18 cellular contexts compared by ENCODE assay signal in the genomic region with DNA sequence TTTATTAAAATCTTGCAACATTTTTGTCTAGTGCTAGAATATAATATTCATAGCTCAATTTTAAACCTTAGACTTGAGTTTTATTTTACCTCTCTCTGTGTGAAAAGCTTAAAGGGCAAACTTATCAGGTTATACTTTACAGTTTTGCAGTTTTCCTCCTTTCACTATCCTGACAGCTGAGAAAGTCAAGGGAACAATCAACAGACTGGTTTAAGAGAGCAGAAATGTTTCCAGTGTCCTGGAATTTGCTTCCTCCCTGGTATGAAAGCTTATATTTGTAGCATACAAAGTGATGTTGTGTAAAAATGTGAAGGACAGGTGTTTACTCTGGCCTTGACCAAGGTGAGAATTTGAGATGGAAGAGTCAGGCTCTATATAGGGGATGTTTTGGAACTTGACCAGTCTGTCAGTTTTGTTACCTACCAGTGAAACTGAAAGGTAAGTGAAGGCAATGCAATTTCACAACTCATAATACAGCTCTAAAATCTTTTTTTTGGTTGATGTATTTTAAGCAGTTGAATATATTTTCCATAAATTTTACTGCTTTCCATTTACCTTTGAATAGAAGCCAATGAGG.
DNase-seq lines count a peak whose midpoint lies in the region; ATAC-seq and TF ChIP-seq lines count a peak whose summit lies in the region.
"Had no signal": no experiment of that assay in that cellular context is flagged by ENCODE, and none has a peak within 500 bp of the region (broad histone marks: within the 10 kb centered on the region; RNA-seq: fewer than 3 reads in every experiment).

No MANE protein-coding gene starts in this region.

- ATAC-seq in GM18867 (IDR thresholded peaks at IDR 0.05; ENCODE audit: unreplicated experiment) (peak; percentile 54), WTC11 (no peak), left lung (peak; percentile 16), left lobe of liver (no peak), GM21423 (IDR thresholded peaks at IDR 0.05; ENCODE audit: unreplicated experiment) (no peak)
- ATAC-seq in CD4-positive, alpha-beta T cell (ENCODE audit: poor library complexity) = no peak
- ATAC-seq: CD8-positive, alpha-beta T cell had no signal

- CTCF ChIA-PET in WTC11 (lab: Charles Lee) = interaction anchor here (1.1 to 1.7 kb wide), 2 partner anchors 16 to 18 kb away, joined by 3 to 5 read pairs; no protein-coding TSS in a partner anchor
- CTCF ChIA-PET in CD4-positive, alpha-beta T cell (lab: Charles Lee) = interaction anchor here (1.0 kb wide), 1 partner anchor 153 kb away, joined by 3 read pairs; no protein-coding TSS in a partner anchor

- POLR2A ChIA-PET in WTC11 (lab: Charles Lee) = no interaction called here
- POLR2A ChIA-PET in CD4-positive, alpha-beta T cell (lab: Charles Lee) = no interaction called here

- H3K9ac ChIP-seq in skeletal muscle tissue (ENCODE audit: low read depth in 1 of 3, low read length in 3 of 3) = peak overlapping the region in 2 of 3 donors; percentile 16

- H3K27me3 Mint-ChIP-seq in WTC11 (ENCODE audit: low read depth) = no peaks in the 10 kb centered on the region
- H3K27me3 Mint-ChIP-seq in CD4-positive, alpha-beta T cell = peaks cover 32% of the 10 kb centered on the region

- H3K4me3 Mint-ChIP-seq in WTC11 = no peak overlapping the region
- no peak overlapping the region for H3K4me3 Mint-ChIP-seq in CD4-positive, alpha-beta T cell
- H3K4me3 Mint-ChIP-seq: B cell; CD8-positive, alpha-beta T cell; HFFc6; IgD-negative memory B cell had no signal

- intact Hi-C loops in left lung (cut with DNase I) = no loop called here
- intact Hi-C loops in CD4-positive, alpha-beta T cell (cut with DNase I, micrococcal nuclease) = no loop called here

- no peaks in the 10 kb centered on the region for H3K4me1 ChIP-seq in left lung
- peaks cover 10 to 30% (median 12%) of the 10 kb centered on the region in 3 donors for H3K4me1 ChIP-seq in skeletal muscle tissue (ENCODE audit: control insufficient read depth in 3 of 3, insufficient read depth in 3 of 3, low read length in 3 of 3)

- H3K4me1 Mint-ChIP-seq in WTC11 = peaks cover 58% of the 10 kb centered on the region
- no peaks in the 10 kb centered on the region for H3K4me1 Mint-ChIP-seq in CD4-positive, alpha-beta T cell (ENCODE audit: low read depth)
- H3K4me1 Mint-ChIP-seq: B cell, IgD-negative memory B cell had no signal

- no peaks in the 10 kb centered on the region for H3K9me3 ChIP-seq in left lung
- H3K9me3 ChIP-seq in skeletal muscle tissue (ENCODE audit: control insufficient read depth in 3 of 3, low read length in 3 of 3) = no peaks in the 10 kb centered on the region
- no peaks in the 10 kb centered on the region for H3K9me3 ChIP-seq in CD4-positive, alpha-beta T cell (ENCODE audit: control insufficient read depth, low read length)

- no peaks in the 10 kb centered on the region for H3K36me3 Mint-ChIP-seq in WTC11
- no peaks in the 10 kb centered on the region for H3K36me3 Mint-ChIP-seq in CD4-positive, alpha-beta T cell (ENCODE audit: low read depth)
- H3K36me3 Mint-ChIP-seq: CD8-positive, alpha-beta T cell; IgD-negative memory B cell had no signal

- H3K27ac ChIP-seq in left lung (no peak overlapping the region), skeletal muscle tissue (ENCODE audit: low read depth, low read length) (peak overlapping the region; percentile 26)
- no peak overlapping the region for H3K27ac ChIP-seq in CD4-positive, alpha-beta T cell (ENCODE audit: low read depth, low read length)

- no peak for DNase-seq in WTC11 (ENCODE audit: low spot score)
- no peak for DNase-seq in left lung
- DNase-seq in left lobe of liver (ENCODE audit: low spot score) = no peak
- no peak for DNase-seq in CD4-positive, alpha-beta T cell
- DNase-seq: C1 segment of cervical spinal cord; CD8-positive, alpha-beta T cell; COR-L47; DMS153; DMS79 treated with DMSO at 0.1 percent for 48 hours; EL; GDM1; HCEC 1CT; HFFc6 had no signal

- H3K36me3 ChIP-seq in left lung = no peaks in the 10 kb centered on the region
- no peaks in the 10 kb centered on the region for H3K36me3 ChIP-seq in skeletal muscle tissue (ENCODE audit: control insufficient read depth in 3 of 3, insufficient read depth in 3 of 3, low read length in 3 of 3)

- H3K27ac Mint-ChIP-seq in WTC11 = peak overlapping the region; percentile 92; the same call in 1 of the 2 replicates
- H3K27ac Mint-ChIP-seq in CD4-positive, alpha-beta T cell = no peak overlapping the region
- H3K27ac Mint-ChIP-seq: B cell; CD8-positive, alpha-beta T cell; HFFc6; IgD-negative memory B cell had no signal

- TF ChIP-seq CTCF in WTC11 (IDR thresholded peaks at IDR 0.05) = no peak
- no peak for TF ChIP-seq CTCF in left lung (IDR thresholded peaks at IDR 0.05)
- no peak for TF ChIP-seq CTCF in CD4-positive, alpha-beta T cell (IDR thresholded peaks at IDR 0.05)

- H3K27me3 ChIP-seq in left lung (no peaks in the 10 kb centered on the region), skeletal muscle tissue (ENCODE audit: control insufficient read depth in 3 of 3, insufficient read depth in 3 of 3, low read length in 3 of 3) (no peaks in the 10 kb centered on the region)
- peaks cover 5% of the 10 kb centered on the region for H3K27me3 ChIP-seq in CD4-positive, alpha-beta T cell (ENCODE audit: control insufficient read depth, insufficient read depth, low read length)

- H3K9me3 Mint-ChIP-seq in WTC11 = peaks cover 3% of the 10 kb centered on the region; the same call in 1 of the 2 replicates
- H3K9me3 Mint-ChIP-seq in CD4-positive, alpha-beta T cell = no peaks in the 10 kb centered on the region
- H3K9me3 Mint-ChIP-seq: CD8-positive, alpha-beta T cell; HFFc6 had no signal

- no peak overlapping the region for H3K4me3 ChIP-seq in left lung
- H3K4me3 ChIP-seq in skeletal muscle tissue (ENCODE audit: low read length in 3 of 3) = no peak overlapping the region

TF ChIP-seq in WTC11, 78 proteins besides CTCF, POLR2A, EP300 and RAD21 (continues in another document):
- TF ChIP-seq ZNF396 (CRISPR knock-in tag; IDR thresholded peaks at IDR 0.05; ENCODE audit: borderline replicate concordance) (no peak), SOX15 (CRISPR knock-in tag; IDR thresholded peaks at IDR 0.05) (no peak), ZNF671 (CRISPR knock-in tag; IDR thresholded peaks at IDR 0.05) (no peak), MXD4 (CRISPR knock-in tag; IDR thresholded peaks at IDR 0.05; ENCODE audit: borderline replicate concordance) (no peak), CREM (CRISPR knock-in tag; IDR thresholded peaks at IDR 0.05) (no peak), SMAD3 (CRISPR knock-in tag; IDR thresholded peaks at IDR 0.05; ENCODE audit: borderline replicate concordance) (no peak)
- TF ChIP-seq, protein P1, sequence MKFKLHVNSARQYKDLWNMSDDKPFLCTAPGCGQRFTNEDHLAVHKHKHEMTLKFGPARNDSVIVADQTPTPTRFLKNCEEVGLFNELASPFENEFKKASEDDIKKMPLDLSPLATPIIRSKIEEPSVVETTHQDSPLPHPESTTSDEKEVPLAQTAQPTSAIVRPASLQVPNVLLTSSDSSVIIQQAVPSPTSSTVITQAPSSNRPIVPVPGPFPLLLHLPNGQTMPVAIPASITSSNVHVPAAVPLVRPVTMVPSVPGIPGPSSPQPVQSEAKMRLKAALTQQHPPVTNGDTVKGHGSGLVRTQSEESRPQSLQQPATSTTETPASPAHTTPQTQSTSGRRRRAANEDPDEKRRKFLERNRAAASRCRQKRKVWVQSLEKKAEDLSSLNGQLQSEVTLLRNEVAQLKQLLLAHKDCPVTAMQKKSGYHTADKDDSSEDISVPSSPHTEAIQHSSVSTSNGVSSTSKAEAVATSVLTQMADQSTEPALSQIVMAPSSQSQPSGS (CRISPR knock-in tag; IDR thresholded peaks at IDR 0.05; ENCODE audit: borderline replicate concordance, low read depth) = no peak
- TF ChIP-seq, protein P2, sequence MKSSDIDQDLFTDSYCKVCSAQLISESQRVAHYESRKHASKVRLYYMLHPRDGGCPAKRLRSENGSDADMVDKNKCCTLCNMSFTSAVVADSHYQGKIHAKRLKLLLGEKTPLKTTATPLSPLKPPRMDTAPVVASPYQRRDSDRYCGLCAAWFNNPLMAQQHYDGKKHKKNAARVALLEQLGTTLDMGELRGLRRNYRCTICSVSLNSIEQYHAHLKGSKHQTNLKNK (CRISPR knock-in tag; IDR thresholded peaks at IDR 0.05) = no peak
- TF ChIP-seq, protein P3, sequence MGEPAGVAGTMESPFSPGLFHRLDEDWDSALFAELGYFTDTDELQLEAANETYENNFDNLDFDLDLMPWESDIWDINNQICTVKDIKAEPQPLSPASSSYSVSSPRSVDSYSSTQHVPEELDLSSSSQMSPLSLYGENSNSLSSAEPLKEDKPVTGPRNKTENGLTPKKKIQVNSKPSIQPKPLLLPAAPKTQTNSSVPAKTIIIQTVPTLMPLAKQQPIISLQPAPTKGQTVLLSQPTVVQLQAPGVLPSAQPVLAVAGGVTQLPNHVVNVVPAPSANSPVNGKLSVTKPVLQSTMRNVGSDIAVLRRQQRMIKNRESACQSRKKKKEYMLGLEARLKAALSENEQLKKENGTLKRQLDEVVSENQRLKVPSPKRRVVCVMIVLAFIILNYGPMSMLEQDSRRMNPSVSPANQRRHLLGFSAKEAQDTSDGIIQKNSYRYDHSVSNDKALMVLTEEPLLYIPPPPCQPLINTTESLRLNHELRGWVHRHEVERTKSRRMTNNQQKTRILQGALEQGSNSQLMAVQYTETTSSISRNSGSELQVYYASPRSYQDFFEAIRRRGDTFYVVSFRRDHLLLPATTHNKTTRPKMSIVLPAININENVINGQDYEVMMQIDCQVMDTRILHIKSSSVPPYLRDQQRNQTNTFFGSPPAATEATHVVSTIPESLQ (CRISPR knock-in tag; IDR thresholded peaks at IDR 0.05) = no peak

Comparison
In these comparisons a context has a peak if more than half of its experiments do, and no peak if none do; other contexts are left out.
1. ATAC-seq: peak in GM18867 (single experiment) and left lung (single experiment); none in WTC11 (single experiment), left lobe of liver (single experiment), CD4-positive, alpha-beta T cell (single experiment) and GM21423 (single experiment).